In genomic region chr20:50194831-50195523, GRCh38 we compare ENCODE assay signal across 2 cellular contexts.
TF ChIP-seq lines count a peak whose summit lies in the region.

No MANE protein-coding gene starts in this region.

TF ChIP-seq in SK-N-SH, 30 proteins besides CTCF, POLR2A, EP300 and RAD21 (continued from another document):
- TF ChIP-seq USF1 (IDR thresholded peaks at IDR 0.05; ENCODE audit: borderline replicate concordance, low read depth) = no peak
- no peak for TF ChIP-seq RXRA (IDR thresholded peaks at IDR 0.05; ENCODE audit: borderline replicate concordance, low read depth)
- TF ChIP-seq TCF12 (IDR thresholded peaks at IDR 0.05) = no peak
- TF ChIP-seq FOSL2 (IDR thresholded peaks at IDR 0.05; ENCODE audit: borderline replicate concordance, low read depth) = no peak
- no peak for TF ChIP-seq PBX3 (IDR thresholded peaks at IDR 0.05)
- no peak for TF ChIP-seq SMC3 (IDR thresholded peaks at IDR 0.05; ENCODE audit: low read depth, low read length)
- TF ChIP-seq, protein P1, sequence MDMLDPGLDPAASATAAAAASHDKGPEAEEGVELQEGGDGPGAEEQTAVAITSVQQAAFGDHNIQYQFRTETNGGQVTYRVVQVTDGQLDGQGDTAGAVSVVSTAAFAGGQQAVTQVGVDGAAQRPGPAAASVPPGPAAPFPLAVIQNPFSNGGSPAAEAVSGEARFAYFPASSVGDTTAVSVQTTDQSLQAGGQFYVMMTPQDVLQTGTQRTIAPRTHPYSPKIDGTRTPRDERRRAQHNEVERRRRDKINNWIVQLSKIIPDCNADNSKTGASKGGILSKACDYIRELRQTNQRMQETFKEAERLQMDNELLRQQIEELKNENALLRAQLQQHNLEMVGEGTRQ (IDR thresholded peaks at IDR 0.05; ENCODE audit: borderline replicate concordance, low read depth, low read length) = no peak
- no peak for TF ChIP-seq ELF1 (IDR thresholded peaks at IDR 0.05)
- TF ChIP-seq FOXM1 (IDR thresholded peaks at IDR 0.05; ENCODE audit: low read depth) = no peak
- no peak for TF ChIP-seq GABPA (IDR thresholded peaks at IDR 0.05; ENCODE audit: low read depth)

TF ChIP-seq in SK-N-SH treated with all-trans-retinoic acid at 6 μM for 48 hours, 23 proteins besides CTCF, POLR2A, EP300 and RAD21 (continued from another document):
- TF ChIP-seq ZNF8 (CRISPR knock-in tag; IDR thresholded peaks at IDR 0.05) = no peak
- no peak for TF ChIP-seq ZNF565 (CRISPR knock-in tag; conservative IDR thresholded peaks at IDR 0.05; ENCODE audit: low read depth)
- no peak for TF ChIP-seq ZFP30 (CRISPR knock-in tag; IDR thresholded peaks at IDR 0.05)
- TF ChIP-seq PPARA (CRISPR knock-in tag; IDR thresholded peaks at IDR 0.05; ENCODE audit: borderline replicate concordance) = no peak
- no peak for TF ChIP-seq RARB (CRISPR knock-in tag; IDR thresholded peaks at IDR 0.05)
- no peak for TF ChIP-seq ESRRG (CRISPR knock-in tag; IDR thresholded peaks at IDR 0.05)
- TF ChIP-seq ZNF70 (CRISPR knock-in tag; IDR thresholded peaks at IDR 0.05) = no peak
